ENCODE assay signal across 39 cellular contexts in the genomic region with DNA sequence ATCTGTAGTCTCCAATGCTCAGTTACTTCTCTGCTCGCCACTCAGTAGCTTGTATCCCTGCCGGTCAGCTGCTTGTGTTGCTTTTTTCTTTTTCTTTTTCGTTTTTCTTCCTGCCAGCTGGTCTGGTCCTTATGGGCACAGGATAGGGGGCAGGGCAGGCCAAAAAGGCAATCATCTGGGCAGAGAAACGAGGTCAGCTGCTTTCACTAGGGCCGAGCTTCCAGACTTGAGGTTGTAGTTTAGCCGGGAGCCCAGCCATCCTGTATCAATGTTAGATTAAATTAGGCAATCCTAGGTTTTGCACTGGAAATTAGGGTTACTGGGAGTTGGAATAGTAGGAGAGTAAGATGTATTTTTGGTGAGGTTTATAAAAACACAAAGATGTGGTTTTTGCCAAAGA. TPM values are rescaled to one million over a fixed set of nuclear protein-coding genes. Genes with fewer than 3 reads are reported as not detected.
"Had no signal": no experiment of that assay in that cellular context is flagged by ENCODE, and none has a peak within 500 bp of the region (broad histone marks: within the 10 kb centered on the region; RNA-seq: fewer than 3 reads in every experiment).

No MANE protein-coding gene starts in this region.

- DNase-seq: activated B cell treated with CpG ODN at 0.5 μM for 24 hours; activated CD4-positive, alpha-beta memory T cell treated with anti-CD3 and anti-CD28 coated beads for 36 hours; activated CD4-positive, alpha-beta T cell treated with anti-CD3 and anti-CD28 coated beads for 4 hours; activated CD4-positive, alpha-beta T cell treated with anti-CD3 and anti-CD28 coated beads, Interleukin-2, amount 50 U/mL, for 1 hour; activated CD4-positive, CD25-positive, alpha-beta regulatory T cell treated with anti-CD3 and anti-CD28 coated beads, Interleukin-2, amount 50 U/mL, for 72 hours; activated CD8-positive, alpha-beta memory T cell treated with anti-CD3 and anti-CD28 coated beads, Interleukin-2, amount 50 U/mL, for 4 hours; activated naive CD4-positive, alpha-beta T cell treated with anti-CD3 and anti-CD28 coated beads, Interleukin-2, amount 50 U/mL, for 16 hours; activated naive CD8-positive, alpha-beta T cell treated with anti-CD3 and anti-CD28 coated beads, Interleukin-2, amount 10 ng/mL, durations not matched to agents 7 days and 5 days; activated T-cell treated with anti-CD3 and anti-CD28 coated beads for 4 hours; activated T-cell treated with anti-CD3 and anti-CD28 coated beads, Interleukin-2, amount 50 U/mL, for 4 hours; amygdala; body of pancreas; Karpas-422; KBM-7; NCI-H1105; NCI-H1417 treated with DMSO at 0.1 percent for 48 hours; NCI-H1694; NCI-H1930; NCI-H2081 treated with DMSO at 0.1 percent for 48 hours; NCI-H226; NCI-H446 treated with DMSO at 0.1 percent for 48 hours; NCI-H524; NCI-H69; NCI-H82; PC-3; Peyer's patch; SIG-M5; SW 1271; T-helper 1 cell; T-helper 2 cell; T-helper 9 cell had no signal

- H3K27me3 ChIP-seq: body of pancreas, breast epithelium, Peyer's patch had no signal

- H3K27ac Mint-ChIP-seq: activated B cell treated with CpG ODN at 0.5 μM for 24 hours; activated CD4-positive, alpha-beta memory T cell treated with anti-CD3 and anti-CD28 coated beads for 36 hours; activated naive CD8-positive, alpha-beta T cell treated with anti-CD3 and anti-CD28 coated beads, Interleukin-2, amount 10 ng/mL, durations not matched to agents 7 days and 5 days; activated T-helper 1 cell treated with anti-CD3 and anti-CD28 coated beads, Interleukin-12 subunit alpha, Interleukin-12 subunit beta, Interleukin-2, Interleukin-4 antibody, amounts not matched to agents 30 ng/mL and 10 ng/mL and 1 ng/mL, durations not matched to agents 14 hours and 24 hours and 36 hours had no signal

- H3K9me3 ChIP-seq: body of pancreas, breast epithelium, Peyer's patch had no signal

- H3K4me3 Mint-ChIP-seq: activated B cell treated with CpG ODN at 0.5 μM for 24 hours; activated CD4-positive, alpha-beta memory T cell treated with anti-CD3 and anti-CD28 coated beads for 36 hours; activated naive CD8-positive, alpha-beta T cell treated with anti-CD3 and anti-CD28 coated beads, Interleukin-2, amount 10 ng/mL, durations not matched to agents 7 days and 5 days; activated T-cell treated with anti-CD3 and anti-CD28 coated beads, Interleukin-2, amount 50 U/mL, for 4 hours; activated T-helper 1 cell treated with anti-CD3 and anti-CD28 coated beads, Interleukin-12 subunit alpha, Interleukin-12 subunit beta, Interleukin-2, Interleukin-4 antibody, amounts not matched to agents 30 ng/mL and 10 ng/mL and 1 ng/mL, durations not matched to agents 14 hours and 24 hours and 36 hours had no signal

- H3K4me1 ChIP-seq: body of pancreas, breast epithelium, Peyer's patch had no signal

- ATAC-seq: activated T-cell treated with anti-CD3 and anti-CD28 coated beads, Interleukin-2, amount 50 U/mL, for 4 hours; body of pancreas; PC-3; Right ventricle myocardium inferior had no signal

- H3K36me3 Mint-ChIP-seq: activated CD4-positive, alpha-beta memory T cell treated with anti-CD3 and anti-CD28 coated beads for 36 hours; activated naive CD8-positive, alpha-beta T cell treated with anti-CD3 and anti-CD28 coated beads, Interleukin-2, amount 10 ng/mL, durations not matched to agents 7 days and 5 days had no signal

- H3K27me3 Mint-ChIP-seq: activated B cell treated with CpG ODN at 0.5 μM for 24 hours had no signal

- H3K27ac ChIP-seq: body of pancreas, breast epithelium, Peyer's patch, RWPE1, VCaP had no signal

- H3K4me3 ChIP-seq: body of pancreas, breast epithelium, Peyer's patch had no signal

- H3K36me3 ChIP-seq: breast epithelium, Peyer's patch had no signal

- H3K9me3 Mint-ChIP-seq: activated B cell treated with CpG ODN at 0.5 μM for 24 hours; activated CD4-positive, alpha-beta memory T cell treated with anti-CD3 and anti-CD28 coated beads for 36 hours; activated naive CD8-positive, alpha-beta T cell treated with anti-CD3 and anti-CD28 coated beads, Interleukin-2, amount 10 ng/mL, durations not matched to agents 7 days and 5 days; activated T-cell treated with anti-CD3 and anti-CD28 coated beads, Interleukin-2, amount 50 U/mL, for 4 hours; activated T-helper 1 cell treated with anti-CD3 and anti-CD28 coated beads, Interleukin-12 subunit alpha, Interleukin-12 subunit beta, Interleukin-2, Interleukin-4 antibody, amounts not matched to agents 30 ng/mL and 10 ng/mL and 1 ng/mL, durations not matched to agents 14 hours and 24 hours and 36 hours had no signal

RNA-seq across cellular contexts. Expression of a gene that starts 3.4 kb away (rescaled TPM):
- total RNA-seq: activated B cell treated with CpG ODN at 0.5 μM for 24 hours; activated CD4-positive, alpha-beta memory T cell treated with anti-CD3 and anti-CD28 coated beads for 36 hours; activated naive CD8-positive, alpha-beta T cell treated with anti-CD3 and anti-CD28 coated beads, Interleukin-2, amount 10 ng/mL, durations not matched to agents 7 days and 5 days; activated T-cell treated with anti-CD3 and anti-CD28 coated beads, Interleukin-2, amount 50 U/mL, for 4 hours; activated T-helper 1 cell treated with anti-CD3 and anti-CD28 coated beads, Interleukin-12 subunit alpha, Interleukin-12 subunit beta, Interleukin-2, Interleukin-4 antibody, amounts not matched to agents 30 ng/mL and 10 ng/mL and 1 ng/mL, durations not matched to agents 14 hours and 24 hours and 36 hours; astrocyte; breast epithelium; cardiac septum; MCF 10A; PC-3; Peyer's patch; Right ventricle myocardium inferior had no signal

RNA-seq across cellular contexts. Expression of a gene that starts 38.3 kb away (rescaled TPM):
- total RNA-seq: activated B cell treated with CpG ODN at 0.5 μM for 24 hours; activated CD4-positive, alpha-beta memory T cell treated with anti-CD3 and anti-CD28 coated beads for 36 hours; activated naive CD8-positive, alpha-beta T cell treated with anti-CD3 and anti-CD28 coated beads, Interleukin-2, amount 10 ng/mL, durations not matched to agents 7 days and 5 days; activated T-cell treated with anti-CD3 and anti-CD28 coated beads, Interleukin-2, amount 50 U/mL, for 4 hours; activated T-helper 1 cell treated with anti-CD3 and anti-CD28 coated beads, Interleukin-12 subunit alpha, Interleukin-12 subunit beta, Interleukin-2, Interleukin-4 antibody, amounts not matched to agents 30 ng/mL and 10 ng/mL and 1 ng/mL, durations not matched to agents 14 hours and 24 hours and 36 hours; astrocyte; body of pancreas; cardiac septum; MCF 10A; PC-3; Peyer's patch; Right ventricle myocardium inferior had no signal
